Comparison of ENCODE assay signal across 21 cellular contexts in the genomic region with DNA sequence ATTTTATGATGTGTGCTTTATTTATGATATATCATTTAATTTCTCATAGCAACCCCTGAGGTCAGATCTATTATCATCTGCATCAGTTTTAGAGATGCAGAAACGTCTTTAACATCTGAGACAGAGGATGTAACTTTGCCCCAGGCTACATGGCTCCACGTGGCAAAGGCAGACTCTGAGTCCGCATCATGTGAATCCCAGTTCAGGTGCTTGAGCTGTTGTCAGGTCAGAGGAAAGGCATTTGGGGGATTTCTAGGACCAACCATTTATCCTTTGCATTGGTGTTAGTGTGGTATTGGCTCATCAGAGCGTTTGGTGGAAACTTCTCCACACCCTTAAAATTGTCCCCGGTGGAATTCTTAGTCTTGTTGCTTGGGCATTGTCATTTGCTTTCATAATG. TPM values are rescaled to one million over a fixed set of nuclear protein-coding genes. Genes with fewer than 3 reads are reported as not detected.
DNase-seq lines count a peak whose midpoint lies in the region; ATAC-seq lines count a peak whose summit lies in the region.
"Had no signal": no experiment of that assay in that cellular context is flagged by ENCODE, and none has a peak within 500 bp of the region (broad histone marks: within the 10 kb centered on the region; RNA-seq: fewer than 3 reads in every experiment).

No MANE protein-coding gene starts in this region.

- H3K4me1 Mint-ChIP-seq in T-helper 17 cell: peaks cover 2% of the 10 kb centered on the region
- H3K4me1 Mint-ChIP-seq in activated CD4-positive, alpha-beta memory T cell treated with anti-CD3 and anti-CD28 coated beads for 36 hours (ENCODE audit: low read depth): no peaks in the 10 kb centered on the region
- H3K4me1 Mint-ChIP-seq: CD4-positive, alpha-beta memory T cell had no signal

- CTCF ChIA-PET in activated CD4-positive, alpha-beta memory T cell treated with anti-CD3 and anti-CD28 coated beads for 36 hours (lab: Charles Lee): no interaction called here

- POLR2A ChIA-PET in activated CD4-positive, alpha-beta memory T cell treated with anti-CD3 and anti-CD28 coated beads for 36 hours (lab: Charles Lee): no interaction called here

- intact Hi-C loops in activated CD4-positive, alpha-beta memory T cell treated with anti-CD3 and anti-CD28 coated beads for 36 hours (cut with micrococcal nuclease): no loop called here

- peaks cover 44% of the 10 kb centered on the region for H3K27me3 Mint-ChIP-seq in T-helper 17 cell
- no peaks in the 10 kb centered on the region for H3K27me3 Mint-ChIP-seq in activated CD4-positive, alpha-beta memory T cell treated with anti-CD3 and anti-CD28 coated beads for 36 hours

- no peaks in the 10 kb centered on the region for H3K36me3 Mint-ChIP-seq in T-helper 17 cell (ENCODE audit: low read depth)
- H3K36me3 Mint-ChIP-seq in activated CD4-positive, alpha-beta memory T cell treated with anti-CD3 and anti-CD28 coated beads for 36 hours: no peaks in the 10 kb centered on the region
- H3K36me3 Mint-ChIP-seq: CD4-positive, alpha-beta memory T cell had no signal

- DNase-seq in A172 (ENCODE audit: low spot score) (peak; percentile 16), ELF-1 (ENCODE audit: low read depth, low spot score) (peak; percentile 30), epidermal melanocyte (ENCODE audit: insufficient read length, low spot score) (peak; percentile 7), kidney tubule cell (ENCODE audit: low spot score) (peak; percentile 62), T-helper 17 cell (no peak), NCI-H1417 (lab: John Stamatoyannopoulos, UW) (no peak), NCI-H510A (lab: John Stamatoyannopoulos, UW) (no peak)
- DNase-seq in activated CD4-positive, alpha-beta memory T cell treated with anti-CD3 and anti-CD28 coated beads for 36 hours: no peak
- DNase-seq: 8988T; C1 segment of cervical spinal cord; Calu3; CD4-positive, alpha-beta memory T cell; COR-L47; DMS53; DMS79 treated with DMSO at 0.1 percent for 48 hours; GDM1; H9 had no signal

- no peaks in the 10 kb centered on the region for H3K9me3 Mint-ChIP-seq in activated CD4-positive, alpha-beta memory T cell treated with anti-CD3 and anti-CD28 coated beads for 36 hours
- H3K9me3 Mint-ChIP-seq: CD4-positive, alpha-beta memory T cell; GM23338; H9 had no signal

- no peak overlapping the region for H3K4me3 Mint-ChIP-seq in T-helper 17 cell
- no peak overlapping the region for H3K4me3 Mint-ChIP-seq in activated CD4-positive, alpha-beta memory T cell treated with anti-CD3 and anti-CD28 coated beads for 36 hours
- H3K4me3 Mint-ChIP-seq: CD4-positive, alpha-beta memory T cell; GM23338; H9 had no signal

- H3K27ac Mint-ChIP-seq in T-helper 17 cell: no peak overlapping the region
- H3K27ac Mint-ChIP-seq in activated CD4-positive, alpha-beta memory T cell treated with anti-CD3 and anti-CD28 coated beads for 36 hours: no peak overlapping the region
- H3K27ac Mint-ChIP-seq: CD4-positive, alpha-beta memory T cell; GM23338 had no signal

- no peaks in the 10 kb centered on the region for H3K9me3 ChIP-seq in T-helper 17 cell (ENCODE audit: control insufficient read depth, low read length, poor library complexity, severe bottlenecking)

- ATAC-seq in T-helper 17 cell: no peak
- ATAC-seq: GM12878, GM23338, HCT116 had no signal

RNA-seq across cellular contexts. Expression of a gene that starts 10.8 kb away (rescaled TPM):
- total RNA-seq in A172 (2014; rRNA removed; shearing (Covaris generic)): 2.0 and 7.6 TPM in 2 replicates
- total RNA-seq in T-helper 17 cell: under 1 TPM in 1 of 2 donors, not detected in 1; 0.08 TPM
- not detected for total RNA-seq in activated CD4-positive, alpha-beta memory T cell treated with anti-CD3 and anti-CD28 coated beads for 36 hours
- total RNA-seq: A673; Calu3; CD4-positive, alpha-beta memory T cell; GM12878 had no signal

Comparison
In these comparisons a context has a peak if more than half of its experiments do, and no peak if none do; other contexts are left out.
1. DNase-seq: peak in A172 (single experiment), ELF-1 (single experiment), epidermal melanocyte (single experiment) and kidney tubule cell (single experiment); none in T-helper 17 cell (0 of 3), activated CD4-positive, alpha-beta memory T cell treated with anti-CD3 and anti-CD28 coated beads for 36 hours (single experiment), NCI-H1417 (0 of 3) and NCI-H510A (single experiment).